ENCODE assay signal across 1 cellular context in the genomic region with DNA sequence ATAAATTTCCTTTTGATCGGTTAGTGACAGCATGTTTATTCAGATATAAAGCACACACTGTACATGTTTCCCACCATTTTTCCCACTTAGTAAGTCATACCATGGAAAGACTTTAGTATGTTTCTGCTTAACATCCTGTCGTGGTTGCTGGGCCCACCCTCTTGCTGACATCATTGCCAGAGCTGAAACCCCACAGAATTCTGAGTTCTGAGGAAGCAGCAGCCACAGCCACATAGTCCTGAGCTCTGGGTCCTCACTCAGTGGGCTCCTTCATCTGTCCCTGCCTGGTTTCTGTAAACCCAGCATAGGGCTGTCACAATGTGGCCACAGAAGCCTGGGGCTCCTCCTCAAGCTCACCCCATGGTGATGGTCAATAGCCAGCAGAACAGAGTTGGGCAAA.
TF ChIP-seq lines count a peak whose summit lies in the region.

No MANE protein-coding gene starts in this region.

TF ChIP-seq in WTC11, 78 proteins besides CTCF, POLR2A, EP300 and RAD21 (continued from another document):
- TF ChIP-seq, protein P1, sequence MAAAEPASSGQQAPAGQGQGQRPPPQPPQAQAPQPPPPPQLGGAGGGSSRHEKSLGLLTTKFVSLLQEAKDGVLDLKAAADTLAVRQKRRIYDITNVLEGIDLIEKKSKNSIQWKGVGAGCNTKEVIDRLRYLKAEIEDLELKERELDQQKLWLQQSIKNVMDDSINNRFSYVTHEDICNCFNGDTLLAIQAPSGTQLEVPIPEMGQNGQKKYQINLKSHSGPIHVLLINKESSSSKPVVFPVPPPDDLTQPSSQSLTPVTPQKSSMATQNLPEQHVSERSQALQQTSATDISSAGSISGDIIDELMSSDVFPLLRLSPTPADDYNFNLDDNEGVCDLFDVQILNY (CRISPR knock-in tag; IDR thresholded peaks at IDR 0.05) = no peak
